18 cellular contexts compared by ENCODE assay signal in genomic region chr11:46827995-46828394, GRCh38. TPM values are rescaled to one million over a fixed set of nuclear protein-coding genes. Genes with fewer than 3 reads are reported as not detected.
A peak's percentile ranks its signal among the peaks of the same experiment; 100 is the strongest.
DNase-seq lines count a peak whose midpoint lies in the region; ATAC-seq, FAIRE-seq and TF ChIP-seq lines count a peak whose summit lies in the region.
"Had no signal": no experiment of that assay in that cellular context is flagged by ENCODE, and none has a peak within 500 bp of the region (broad histone marks: within the 10 kb centered on the region; RNA-seq: fewer than 3 reads in every experiment).

No MANE protein-coding gene starts in this region.

- H3K79me2 ChIP-seq in GM23248 (ENCODE audit: insufficient read depth), result peaks cover 100% of the 10 kb centered on the region
- H3K79me2 ChIP-seq in K562 (ENCODE audit: control insufficient read depth, insufficient read depth, low read length), result peaks cover 99% of the 10 kb centered on the region
- H3K79me2 ChIP-seq in keratinocyte (ENCODE audit: control insufficient read depth, insufficient read depth, low read length), result peaks cover 98% of the 10 kb centered on the region

- TF ChIP-seq CTCF in A549 (IDR thresholded peaks at IDR 0.05) (no peak), K562 (IDR thresholded peaks at IDR 0.05 in 2 of 3, conservative IDR thresholded peaks at IDR 0.05 in 1 of 3; ENCODE audit: insufficient read depth in 2 of 3, low read depth in 1 of 3, low read length in 3 of 3) (0 out of 6 replicates have a peak, but pooled peaks of 1 of the 3 experiments have one; percentile 12), keratinocyte (optimal IDR thresholded peaks at IDR 0.05 in 1 of 3, IDR thresholded peaks at IDR 0.05 in 1 of 3, conservative IDR thresholded peaks at IDR 0.05 in 1 of 3; ENCODE audit: extremely low read depth in 1 of 3, insufficient read depth in 2 of 3, low read length in 3 of 3) (no peak), adrenal gland (IDR thresholded peaks at IDR 0.05) (no peak)

- TF ChIP-seq POLR2A in A549 (IDR thresholded peaks at IDR 0.05; ENCODE audit: low read length) (no peak), K562 (conservative IDR thresholded peaks at IDR 0.05) (no peak), adrenal gland (IDR thresholded peaks at IDR 0.05) (no peak)

- H4K20me1 ChIP-seq in GM23248 (ENCODE audit: insufficient read depth), result no peaks in the 10 kb centered on the region
- peaks cover 24% of the 10 kb centered on the region for H4K20me1 ChIP-seq in K562 (replicated peaks; ENCODE audit: control insufficient read depth, insufficient read depth, low read length)
- H4K20me1 ChIP-seq in keratinocyte (ENCODE audit: control insufficient read depth, extremely low read depth, insufficient read depth, low read length), result peaks cover 23% of the 10 kb centered on the region

- H3K9me1 ChIP-seq in K562 (ENCODE audit: control insufficient read depth, insufficient read depth, low read length) (peaks cover 6% of the 10 kb centered on the region), keratinocyte (ENCODE audit: control insufficient read depth, extremely low read depth, insufficient read depth, low read length) (peaks cover 7% of the 10 kb centered on the region)

- in situ Hi-C loops in GM23248 (cut with MboI) (no loop called here), K562 (cut with MboI) (no loop called here)

- no peak overlapping the region for H3K27ac ChIP-seq in A549
- 0 out of 2 replicates have a peak overlapping the region, but pooled peaks have one; percentile 5 for H3K27ac ChIP-seq in GM23248
- no peak overlapping the region for H3K27ac ChIP-seq in K562 (ENCODE audit: extremely low read depth, low read depth, low read length)
- H3K27ac ChIP-seq in keratinocyte (ENCODE audit: control insufficient read depth, insufficient read depth, low read length), result no peak overlapping the region
- peak overlapping the region in 1 of 5 donors; percentile 4 for H3K27ac ChIP-seq in adrenal gland
- H3K27ac ChIP-seq: pancreas, Peyer's patch had no signal

- H3K4me2 ChIP-seq in A549, result peak overlapping the region; percentile 94; the same call in 2 of the 3 replicates
- H3K4me2 ChIP-seq in GM23248 (ENCODE audit: unreplicated experiment), result no peak overlapping the region
- no peak overlapping the region for H3K4me2 ChIP-seq in K562 (ENCODE audit: insufficient read depth, low read length)
- H3K4me2 ChIP-seq in keratinocyte (ENCODE audit: control insufficient read depth, extremely low read depth, insufficient read depth, low read depth, low read length), result peak overlapping the region; percentile 96

- ATAC-seq in A549, result no peak
- no peak for ATAC-seq in K562

- no peaks in the 10 kb centered on the region for H3K9me2 ChIP-seq in GM23248 (ENCODE audit: insufficient read depth)

- POLR2A ChIA-PET in A549 (lab: Yijun Ruan, JAX) (no interaction called here), K562 (lab: Yijun Ruan, JAX) (interaction anchor here (0.7 to 2.1 kb wide), 2 partner anchors 12 to 19 kb away, joined by 3 to 12 read pairs; no protein-coding TSS in a partner anchor)

- no TSS peak for BruUV-seq in K562 (replicated peaks; lab: Mats Ljungman, UMichigan)

- FAIRE-seq in A549 (lab: Jason Lieb, UNC), result no peak
- no peak for FAIRE-seq in K562 (lab: Jason Lieb, UNC)
- FAIRE-seq in keratinocyte (lab: Jason Lieb, UNC), result no peak
- FAIRE-seq: pancreas had no signal

- intact Hi-C loops in K562 (cut with micrococcal nuclease) (loop anchor here (2.0 kb wide), 1 partner anchor 17 kb away; no protein-coding TSS in a partner anchor), adrenal gland (cut with DNase I) (no loop called here)

- dilution Hi-C loops in keratinocyte (cut with MboI; ENCODE audit: extremely low pct_ligation_motif_present, low sequenced_read_pairs), result no loop called here

- TF ChIP-seq EP300 in A549 (IDR thresholded peaks at IDR 0.05) (no peak), K562 (IDR thresholded peaks at IDR 0.05; ENCODE audit: low read length) (no peak)

- H2AFZ ChIP-seq in GM23248, result no peak overlapping the region
- H2AFZ ChIP-seq in K562 (ENCODE audit: low read depth, low read length), result no peak overlapping the region
- H2AFZ ChIP-seq in keratinocyte (ENCODE audit: control insufficient read depth, low read length), result no peak overlapping the region

- H3K4me3 ChIP-seq in A549 (no peak overlapping the region), GM23248 (no peak overlapping the region), K562 (no peak overlapping the region), keratinocyte (ENCODE audit: control insufficient read depth in 2 of 3, extremely low read depth in 1 of 3, insufficient read depth in 2 of 3, low read depth in 1 of 3, low read length in 3 of 3) (no peak overlapping the region), adrenal gland (no peak overlapping the region)
- H3K4me3 ChIP-seq: pancreas, Peyer's patch had no signal

- 46% methylated on average over 1 of the region's 1 CpG for WGBS in A549 (ENCODE audit: missing lambda C conversion rate)
- 29 to 36% methylated on average over 1 of the region's 1 CpG for WGBS in GM23248 (ENCODE audit: low coverage in 1 of 2, low lambda C conversion rate in 2 of 2, missing lambda C conversion rate in 2 of 2), 2 experiments
- 57% methylated on average over 1 of the region's 1 CpG for WGBS in K562 (ENCODE audit: insufficient coverage, low coverage, missing lambda C conversion rate)
- 68 to 80% (median 72%) methylated on average over 1 of the region's 1 CpG for WGBS in adrenal gland, 4 donors

- CTCF ChIA-PET in A549 (lab: Yijun Ruan, JAX), result interaction anchor here (0.5 to 2.0 kb wide), 3 partner anchors 108 to 325 kb away, joined by 3 to 5 read pairs (median 3); partner anchors contain the start of gene CSTPP1
- CTCF ChIA-PET in K562 (lab: Yijun Ruan, JAX; ENCODE audit: low intra/inter-chr PET ratio), result interaction anchor here (0.7 kb wide), 1 partner anchor 335 kb away, joined by 3 read pairs; no protein-coding TSS in a partner anchor

- H3K9ac ChIP-seq in GM23248 (no peak overlapping the region), K562 (ENCODE audit: insufficient read depth in 1 of 2, low read depth in 2 of 2, low read length in 2 of 2) (no peak overlapping the region), keratinocyte (ENCODE audit: control insufficient read depth, extremely low read depth, insufficient read depth, low read length) (no peak overlapping the region)

- DNase-seq in A549 (ENCODE audit: low read depth in 1 of 2, low spot score in 1 of 2), result no peak
- DNase-seq in GM23248, result peak; percentile 36
- no peak for DNase-seq in K562 (ENCODE audit: extremely low read depth in 1 of 4, low spot score in 3 of 4)
- DNase-seq in keratinocyte (ENCODE audit: low read depth, low spot score), result no peak
- no peak for DNase-seq in adrenal gland
- DNase-seq in activated CD8-positive, alpha-beta memory T cell treated with anti-CD3 and anti-CD28 coated beads for 24 hours, result no peak
- DNase-seq in AG08395 (ENCODE audit: low spot score), result no peak
- DNase-seq in SHP77 treated with DMSO at 0.1 percent for 48 hours (lab: John Stamatoyannopoulos, UW), result no peak
- DNase-seq: activated CD8-positive, alpha-beta memory T cell treated with anti-CD3 and anti-CD28 coated beads, Interleukin-2, amount 50 U/mL, for 4 hours; activated naive CD8-positive, alpha-beta T cell treated with anti-CD3 and anti-CD28 coated beads for 36 hours; BE2C; DMS153; HCEC 1CT; mesendoderm; NCI-H1436; NCI-H510A; pancreas; Peyer's patch had no signal

- H3K9me3 ChIP-seq in A549, result no peaks in the 10 kb centered on the region
- H3K9me3 ChIP-seq in GM23248 (ENCODE audit: low read depth), result no peaks in the 10 kb centered on the region
- no peaks in the 10 kb centered on the region for H3K9me3 ChIP-seq in K562 (replicated peaks; ENCODE audit: control insufficient read depth, insufficient read depth, low read depth, low read length)
- no peaks in the 10 kb centered on the region for H3K9me3 ChIP-seq in keratinocyte (ENCODE audit: control insufficient read depth, low read depth, low read length)
- no peaks in the 10 kb centered on the region for H3K9me3 ChIP-seq in adrenal gland (replicated peaks in 1 of 3)
- H3K9me3 ChIP-seq: BE2C, pancreas, Peyer's patch had no signal

- peaks cover 22% of the 10 kb centered on the region for H3F3A ChIP-seq in GM23248 (ENCODE audit: insufficient read depth)

- peaks cover 44% of the 10 kb centered on the region for H3K4me1 ChIP-seq in A549
- peaks cover 26% of the 10 kb centered on the region for H3K4me1 ChIP-seq in GM23248 (ENCODE audit: insufficient read depth)
- peaks cover 20 to 27% of the 10 kb centered on the region in 2 experiments; a peak in 4 of 5 replicates for H3K4me1 ChIP-seq in K562 (replicated peaks in 1 of 2; ENCODE audit: control insufficient read depth in 2 of 2, insufficient read depth in 2 of 2, low read length in 2 of 2)
- H3K4me1 ChIP-seq in keratinocyte (ENCODE audit: control insufficient read depth, extremely low read depth, insufficient read depth, low read length), result peaks cover 30% of the 10 kb centered on the region
- peaks cover 34 to 46% of the 10 kb centered on the region in 2 donors for H3K4me1 ChIP-seq in adrenal gland (replicated peaks in 1 of 2)
- H3K4me1 ChIP-seq: BE2C had no signal

- TF ChIP-seq RAD21 in A549 (conservative IDR thresholded peaks at IDR 0.05 in 1 of 2, IDR thresholded peaks at IDR 0.05 in 1 of 2), result no peak
- TF ChIP-seq RAD21 in K562 (CRISPR knock-in tag; conservative IDR thresholded peaks at IDR 0.05 in 1 of 2, IDR thresholded peaks at IDR 0.05 in 1 of 2), result no peak

- no peaks in the 10 kb centered on the region for H3K36me3 ChIP-seq in GM23248 (ENCODE audit: low read depth)
- peaks cover 24% of the 10 kb centered on the region; the same call in 1 of the 3 replicates for H3K36me3 ChIP-seq in K562 (ENCODE audit: control insufficient read depth, insufficient read depth, low read length)
- peaks cover 0 to 4% of the 10 kb centered on the region in 2 experiments for H3K36me3 ChIP-seq in keratinocyte (ENCODE audit: control insufficient read depth in 2 of 2, extremely low read depth in 1 of 2, insufficient read depth in 2 of 2, low read length in 2 of 2)
- H3K36me3 ChIP-seq in adrenal gland (replicated peaks in 1 of 2), result no peaks in the 10 kb centered on the region
- H3K36me3 ChIP-seq: BE2C, pancreas, Peyer's patch had no signal

- no peaks in the 10 kb centered on the region for H3K27me3 ChIP-seq in GM23248 (replicated peaks; ENCODE audit: insufficient read depth)
- no peaks in the 10 kb centered on the region for H3K27me3 ChIP-seq in K562 (ENCODE audit: control insufficient read depth in 2 of 2, insufficient read depth in 2 of 2, low read length in 2 of 2)
- no peaks in the 10 kb centered on the region for H3K27me3 ChIP-seq in keratinocyte (ENCODE audit: control insufficient read depth, extremely low read depth, insufficient read depth, low read length)
- H3K27me3 ChIP-seq in adrenal gland, result no peaks in the 10 kb centered on the region
- H3K27me3 ChIP-seq: BE2C, pancreas, Peyer's patch had no signal

RNA-seq across cellular contexts. Expression of gene CKAP5, which starts 18.1 kb away (rescaled TPM):
- 173 TPM in 2 replicates for polyA plus RNA-seq in A549 (2011; rRNA removed)
- polyA plus RNA-seq in A549 (2012; cell fraction: cytosol; rRNA removed), result 43.8 and 49.6 TPM in 2 replicates
- 55.4 and 67.5 TPM in 2 replicates for polyA plus RNA-seq in A549 (2012; cell fraction: nucleus; rRNA removed)
- polyA plus RNA-seq in A549 (2017; fragmentation: RNase III; extraction: RNeasy Plus Mini Kit Qiagen cat#74134 plus additional on column Dnase treatment), result 66.3 to 85.6 TPM (median 69.4 TPM) in 3 replicates
- polyA minus RNA-seq in A549 (2011; rRNA and poly(A)+ RNA removed), result 173 and 186 TPM in 2 replicates
- total RNA-seq in GM23248 (2014; rRNA removed; shearing (Covaris generic)), result 47.6 and 57.7 TPM in 2 replicates
- 35.2 and 43.1 TPM in 2 replicates for polyA plus RNA-seq in GM23248 (2016; fragmentation: Nextera tagmentation; extraction: Ambion mirVana)
- 99.5 and 276 TPM in 2 replicates for total RNA-seq in K562 (2011; cell fraction: chromatin; rRNA removed; ENCODE audit: low replicate concordance)
- 54.9 and 87.6 TPM in 2 replicates for total RNA-seq in K562 (2011; cell fraction: nucleolus; rRNA removed)
- total RNA-seq in K562 (2011; cell fraction: nucleoplasm; rRNA removed), result 124 and 137 TPM in 2 replicates
- 92.5 and 95.7 TPM in 2 replicates for total RNA-seq in K562 (2014; rRNA removed)
- 139 and 196 TPM in 2 replicates for total RNA-seq in K562 (2014; rRNA removed; fragmentation: Illumina TruSeq; extraction: Trizol)
- total RNA-seq in K562 (2015; rRNA removed; fragmentation: Illumina TruSeq; extraction: Trizol), result 166 and 168 TPM in 2 replicates
- 171 and 180 TPM in 2 replicates for total RNA-seq in K562 (2021)
- polyA plus RNA-seq in K562 (2011; rRNA removed), result 221 and 239 TPM in 2 replicates
- polyA plus RNA-seq in K562 (2011; cell fraction: cytosol; rRNA removed), result 114 and 128 TPM in 2 replicates
- 160 and 231 TPM in 2 replicates for polyA plus RNA-seq in K562 (2011; cell fraction: nucleus; rRNA removed)
- polyA plus RNA-seq in K562 (2012), result 70.2 and 88.8 TPM in 2 replicates
- 135 and 155 TPM in 2 replicates for polyA plus RNA-seq in K562 (2014; fragmentation: Illumina TruSeq; extraction: Trizol)
- 10 to 100 TPM; 60.1 to 75.7 TPM for polyA plus RNA-seq in K562 (2014; fragmentation: Nextera tagmentation; extraction: Ambion mirVana)
- polyA plus RNA-seq in K562 (2014; rRNA removed), result 105 and 116 TPM in 2 replicates
- 387 and 418 TPM in 2 replicates for polyA minus RNA-seq in K562 (2011; rRNA and poly(A)+ RNA removed)
- polyA minus RNA-seq in K562 (2011; cell fraction: cytosol; rRNA and poly(A)+ RNA removed), result 125 and 129 TPM in 2 replicates
- 52.5 and 135 TPM in 2 replicates for polyA minus RNA-seq in K562 (2011; cell fraction: nucleus; rRNA and poly(A)+ RNA removed)
- polyA plus RNA-seq in keratinocyte, result 68.3 to 96.4 TPM (median 87.5 TPM) in 3 replicates
- polyA plus RNA-seq in keratinocyte (2011; ENCODE audit: low read depth), result 45.4 TPM
- polyA plus RNA-seq in keratinocyte (2011; cell fraction: cytosol; rRNA removed), result 35.6 and 62.7 TPM in 2 replicates
- 94.5 and 97.0 TPM in 2 replicates for polyA plus RNA-seq in keratinocyte (2011; cell fraction: nucleus; rRNA removed)
- polyA plus RNA-seq in keratinocyte (2012; ENCODE audit: low replicate concordance), result 23.6 and 53.4 TPM in 2 replicates
- polyA minus RNA-seq in keratinocyte, result 54.4 to 201 TPM (median 87.0 TPM) in 3 replicates
- 47.2 TPM for polyA minus RNA-seq in keratinocyte (2011; cell fraction: cytosol; rRNA and poly(A)+ RNA removed)
- polyA minus RNA-seq in keratinocyte (2011; cell fraction: nucleus; rRNA and poly(A)+ RNA removed), result 80.5 and 148 TPM in 2 replicates
- total RNA-seq in adrenal gland, result 100 to 1,000 TPM in 4 of 8 donors, 10 to 100 TPM in 4; 71.4 to 174 (median 98.5) TPM
- polyA plus RNA-seq in adrenal gland, result 10 to 100 TPM; 18.0 to 99.7 (median 18.2) TPM

Comparison
In these comparisons a context has a peak if more than half of its experiments do, and no peak if none do; other contexts are left out.
1. H3K4me2 ChIP-seq: peak in A549 (single experiment) and keratinocyte (single experiment); none in GM23248 (single experiment) and K562 (single experiment).